In genomic region chr2:8544786-8545631, GRCh38 we compare ENCODE assay signal across 8 cellular contexts.
DNase-seq lines count a peak whose midpoint lies in the region; ATAC-seq and TF ChIP-seq lines count a peak whose summit lies in the region.

No MANE protein-coding gene starts in this region.

- no peaks in the 10 kb centered on the region for H3K79me2 ChIP-seq in DND-41 (ENCODE audit: insufficient read depth, low read length)

- H3K27me3 Mint-ChIP-seq in activated naive CD8-positive, alpha-beta T cell treated with anti-CD3 and anti-CD28 coated beads for 36 hours = peaks cover 4% of the 10 kb centered on the region

- H3K27me3 ChIP-seq in DND-41 (ENCODE audit: insufficient read depth, low read length, poor library complexity) = no peaks in the 10 kb centered on the region

- H3K9me3 Mint-ChIP-seq in activated naive CD8-positive, alpha-beta T cell treated with anti-CD3 and anti-CD28 coated beads for 36 hours = no peaks in the 10 kb centered on the region

- ATAC-seq in DND-41 (ENCODE audit: insufficient read depth, low read depth) (peak; percentile 69), GM21390 (IDR thresholded peaks at IDR 0.05; ENCODE audit: unreplicated experiment) (peak; percentile 46)

- peaks cover 86% of the 10 kb centered on the region for H3K4me1 ChIP-seq in DND-41 (ENCODE audit: insufficient read depth, low read length)

- H4K20me1 ChIP-seq in DND-41 (ENCODE audit: insufficient read depth, low read length) = no peaks in the 10 kb centered on the region

- H3K4me1 Mint-ChIP-seq in activated naive CD8-positive, alpha-beta T cell treated with anti-CD3 and anti-CD28 coated beads for 36 hours = peaks cover 58% of the 10 kb centered on the region

- H3K4me3 Mint-ChIP-seq in activated naive CD8-positive, alpha-beta T cell treated with anti-CD3 and anti-CD28 coated beads for 36 hours = no peak overlapping the region

- H3K9me3 ChIP-seq in DND-41 (ENCODE audit: insufficient read depth, low read length, severe bottlenecking) = no peaks in the 10 kb centered on the region

- peak; percentile 92 for TF ChIP-seq CTCF in DND-41 (IDR thresholded peaks at IDR 0.05; ENCODE audit: borderline replicate concordance, extremely low read depth, low read length, poor library complexity, severe bottlenecking)

- H3K27ac Mint-ChIP-seq in activated naive CD8-positive, alpha-beta T cell treated with anti-CD3 and anti-CD28 coated beads for 36 hours = peak overlapping the region; percentile 95

- DNase-seq in DND-41 (peak; percentile 98), HS-5 (ENCODE audit: low read depth) (peak; percentile 78), SW480 (ENCODE audit: low spot score) (peak; percentile 65), inferior parietal cortex (ENCODE audit: extremely low spot score) (peak; percentile 54), NCI-H1436 treated with DMSO at 0.1 percent for 48 hours (lab: John Stamatoyannopoulos, UW) (no peak)
- DNase-seq in activated naive CD8-positive, alpha-beta T cell treated with anti-CD3 and anti-CD28 coated beads for 36 hours = peak; percentile 88
- DNase-seq in stimulated activated CD4-positive, alpha-beta T cell treated with anti-CD3 and anti-CD28 coated beads, Interleukin-4, amount 100 ng/mL, for 1 hour = peak; percentile 90

- no peaks in the 10 kb centered on the region for H3K36me3 ChIP-seq in DND-41 (ENCODE audit: insufficient read depth, low read length)

- H3K4me2 ChIP-seq in DND-41 (ENCODE audit: insufficient read depth, low read length) = peak overlapping the region; percentile 54

- H3K4me3 ChIP-seq in DND-41 (ENCODE audit: low read depth in 1 of 2, low read length in 2 of 2) = peak overlapping the region in 1 of 2 experiments; percentile 26; a peak in 1 of 4 replicates

- peak overlapping the region; percentile 100 for H3K27ac ChIP-seq in DND-41 (ENCODE audit: low read length)

- H3K36me3 Mint-ChIP-seq in activated naive CD8-positive, alpha-beta T cell treated with anti-CD3 and anti-CD28 coated beads for 36 hours = no peaks in the 10 kb centered on the region

- H2AFZ ChIP-seq in DND-41 (ENCODE audit: low read depth, low read length) = peak overlapping the region; percentile 68

- peak overlapping the region; percentile 56 for H3K9ac ChIP-seq in DND-41 (ENCODE audit: low read depth, low read length)
